In genomic region chr11:34962034-34962433, GRCh38 we compare ENCODE assay signal across 15 cellular contexts.
"Had no signal": no experiment of that assay in that cellular context is flagged by ENCODE, and none has a peak within 500 bp of the region (broad histone marks: within the 10 kb centered on the region; RNA-seq: fewer than 3 reads in every experiment).

No MANE protein-coding gene starts in this region.

- DNase-seq: KBM-7, MV-4-11, NCI-H1048, NCI-H1105, NCI-H1417, NCI-H1436 treated with DMSO at 0.1 percent for 48 hours, NCI-H1694, NCI-H187 treated with DMSO at 0.1 percent for 48 hours, NCI-H2029 treated with DMSO at 0.1 percent for 48 hours, NCI-H2171 treated with DMSO at 0.1 percent for 48 hours, NCI-H345, NCI-H446 treated with DMSO at 0.1 percent for 48 hours, NCI-H510A treated with DMSO at 0.1 percent for 48 hours, NCI-H526, SHP77 had no signal
